1 cellular context compared by ENCODE assay signal in the genomic region with DNA sequence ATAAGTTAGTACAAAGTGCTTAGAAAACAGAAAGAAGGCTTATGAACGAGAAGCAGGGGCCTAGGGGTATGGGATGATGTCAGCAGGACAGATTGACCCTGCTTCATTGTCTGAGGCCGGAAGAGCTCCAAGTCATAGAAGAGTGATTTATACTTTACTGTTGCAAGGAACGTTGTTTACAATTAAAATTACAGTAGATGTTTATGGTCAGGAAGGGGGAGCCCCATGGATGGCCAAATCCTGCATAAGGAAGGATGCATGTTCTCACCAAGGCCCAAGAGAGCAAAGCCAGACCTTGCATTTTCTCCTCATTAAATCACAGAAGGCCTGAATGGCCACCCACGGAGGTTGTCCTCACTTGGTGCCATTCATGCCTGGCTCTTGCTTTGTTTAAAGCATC.
TF ChIP-seq lines count a peak whose summit lies in the region.

No MANE protein-coding gene starts in this region.

TF ChIP-seq in GM23338, 12 proteins besides CTCF, POLR2A, EP300 and RAD21 (continued from another document):
- TF ChIP-seq, protein P1, sequence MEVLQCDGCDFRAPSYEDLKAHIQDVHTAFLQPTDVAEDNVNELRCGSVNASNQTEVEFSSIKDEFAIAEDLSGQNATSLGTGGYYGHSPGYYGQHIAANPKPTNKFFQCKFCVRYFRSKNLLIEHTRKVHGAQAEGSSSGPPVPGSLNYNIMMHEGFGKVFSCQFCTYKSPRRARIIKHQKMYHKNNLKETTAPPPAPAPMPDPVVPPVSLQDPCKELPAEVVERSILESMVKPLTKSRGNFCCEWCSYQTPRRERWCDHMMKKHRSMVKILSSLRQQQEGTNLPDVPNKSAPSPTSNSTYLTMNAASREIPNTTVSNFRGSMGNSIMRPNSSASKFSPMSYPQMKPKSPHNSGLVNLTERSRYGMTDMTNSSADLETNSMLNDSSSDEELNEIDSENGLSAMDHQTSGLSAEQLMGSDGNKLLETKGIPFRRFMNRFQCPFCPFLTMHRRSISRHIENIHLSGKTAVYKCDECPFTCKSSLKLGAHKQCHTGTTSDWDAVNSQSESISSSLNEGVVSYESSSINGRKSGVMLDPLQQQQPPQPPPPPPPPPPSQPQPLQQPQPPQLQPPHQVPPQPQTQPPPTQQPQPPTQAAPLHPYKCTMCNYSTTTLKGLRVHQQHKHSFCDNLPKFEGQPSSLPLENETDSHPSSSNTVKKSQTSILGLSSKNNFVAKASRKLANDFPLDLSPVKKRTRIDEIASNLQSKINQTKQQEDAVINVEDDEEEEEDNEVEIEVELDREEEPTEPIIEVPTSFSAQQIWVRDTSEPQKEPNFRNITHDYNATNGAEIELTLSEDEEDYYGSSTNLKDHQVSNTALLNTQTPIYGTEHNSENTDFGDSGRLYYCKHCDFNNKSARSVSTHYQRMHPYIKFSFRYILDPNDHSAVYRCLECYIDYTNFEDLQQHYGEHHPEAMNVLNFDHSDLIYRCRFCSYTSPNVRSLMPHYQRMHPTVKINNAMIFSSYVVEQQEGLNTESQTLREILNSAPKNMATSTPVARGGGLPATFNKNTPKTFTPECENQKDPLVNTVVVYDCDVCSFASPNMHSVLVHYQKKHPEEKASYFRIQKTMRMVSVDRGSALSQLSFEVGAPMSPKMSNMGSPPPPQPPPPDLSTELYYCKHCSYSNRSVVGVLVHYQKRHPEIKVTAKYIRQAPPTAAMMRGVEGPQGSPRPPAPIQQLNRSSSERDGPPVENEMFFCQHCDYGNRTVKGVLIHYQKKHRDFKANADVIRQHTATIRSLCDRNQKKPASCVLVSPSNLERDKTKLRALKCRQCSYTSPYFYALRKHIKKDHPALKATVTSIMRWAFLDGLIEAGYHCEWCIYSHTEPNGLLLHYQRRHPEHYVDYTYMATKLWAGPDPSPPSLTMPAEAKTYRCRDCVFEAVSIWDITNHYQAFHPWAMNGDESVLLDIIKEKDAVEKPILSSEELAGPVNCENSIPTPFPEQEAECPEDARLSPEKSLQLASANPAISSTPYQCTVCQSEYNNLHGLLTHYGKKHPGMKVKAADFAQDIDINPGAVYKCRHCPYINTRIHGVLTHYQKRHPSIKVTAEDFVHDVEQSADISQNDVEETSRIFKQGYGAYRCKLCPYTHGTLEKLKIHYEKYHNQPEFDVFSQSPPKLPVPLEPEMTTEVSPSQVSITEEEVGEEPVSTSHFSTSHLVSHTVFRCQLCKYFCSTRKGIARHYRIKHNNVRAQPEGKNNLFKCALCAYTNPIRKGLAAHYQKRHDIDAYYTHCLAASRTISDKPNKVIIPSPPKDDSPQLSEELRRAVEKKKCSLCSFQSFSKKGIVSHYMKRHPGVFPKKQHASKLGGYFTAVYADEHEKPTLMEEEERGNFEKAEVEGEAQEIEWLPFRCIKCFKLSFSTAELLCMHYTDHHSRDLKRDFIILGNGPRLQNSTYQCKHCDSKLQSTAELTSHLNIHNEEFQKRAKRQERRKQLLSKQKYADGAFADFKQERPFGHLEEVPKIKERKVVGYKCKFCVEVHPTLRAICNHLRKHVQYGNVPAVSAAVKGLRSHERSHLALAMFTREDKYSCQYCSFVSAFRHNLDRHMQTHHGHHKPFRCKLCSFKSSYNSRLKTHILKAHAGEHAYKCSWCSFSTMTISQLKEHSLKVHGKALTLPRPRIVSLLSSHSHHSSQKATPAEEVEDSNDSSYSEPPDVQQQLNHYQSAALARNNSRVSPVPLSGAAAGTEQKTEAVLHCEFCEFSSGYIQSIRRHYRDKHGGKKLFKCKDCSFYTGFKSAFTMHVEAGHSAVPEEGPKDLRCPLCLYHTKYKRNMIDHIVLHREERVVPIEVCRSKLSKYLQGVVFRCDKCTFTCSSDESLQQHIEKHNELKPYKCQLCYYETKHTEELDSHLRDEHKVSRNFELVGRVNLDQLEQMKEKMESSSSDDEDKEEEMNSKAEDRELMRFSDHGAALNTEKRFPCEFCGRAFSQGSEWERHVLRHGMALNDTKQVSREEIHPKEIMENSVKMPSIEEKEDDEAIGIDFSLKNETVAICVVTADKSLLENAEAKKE (CRISPR knock-in tag; IDR thresholded peaks at IDR 0.05): peak; percentile 95
